9 cellular contexts compared by ENCODE assay signal in genomic region chr5:148281336-148281735, GRCh38. TPM values are rescaled to one million over a fixed set of nuclear protein-coding genes. Genes with fewer than 3 reads are reported as not detected.
A peak's percentile ranks its signal among the peaks of the same experiment; 100 is the strongest.
DNase-seq lines count a peak whose midpoint lies in the region; ATAC-seq and TF ChIP-seq lines count a peak whose summit lies in the region.
"Not testable (repeated sequence)": the region's sequence is repeated elsewhere in the genome, so short reads cannot be mapped to it uniquely, and the experiment has no call there.
"Had no signal": no experiment of that assay in that cellular context is flagged by ENCODE, and none has a peak within 500 bp of the region (broad histone marks: within the 10 kb centered on the region; RNA-seq: fewer than 3 reads in every experiment).

No MANE protein-coding gene starts in this region.

- H2BK12ac ChIP-seq in H9 (ENCODE audit: insufficient read length, low read depth, low read length), result not testable (repeated sequence)

- not testable (repeated sequence) for H2BK20ac ChIP-seq in H9 (ENCODE audit: low read depth, low read length, poor library complexity, severe bottlenecking)

- H3K23me2 ChIP-seq in H9 (ENCODE audit: insufficient read length, low read depth, low read length, poor library complexity, severe bottlenecking), result not testable (repeated sequence)

- H3K4me3 ChIP-seq in OCI-LY3 (ENCODE audit: low read length), result peak overlapping the region; percentile 59
- not testable (repeated sequence) for H3K4me3 ChIP-seq in endodermal cell (ENCODE audit: low read length); stomach

- DNase-seq in H9, endodermal cell: not testable (repeated sequence)
- peak; percentile 4 for DNase-seq in HT-29 (ENCODE audit: low spot score)
- peak; percentile 39 for DNase-seq in stomach

- peak; percentile 68 for ATAC-seq in GM18502 (IDR thresholded peaks at IDR 0.05; ENCODE audit: poor library complexity, unreplicated experiment)

- H4K20me1 ChIP-seq in H9 (ENCODE audit: control insufficient read depth, insufficient read depth, insufficient read length); OCI-LY3 (ENCODE audit: insufficient read depth, low read length): not testable (repeated sequence)

- not testable (repeated sequence) for H3K9me3 ChIP-seq in H9 (ENCODE audit: control insufficient read depth, low read depth, low read length); OCI-LY3 (ENCODE audit: insufficient read depth, low read length); endodermal cell (ENCODE audit: control insufficient read depth, low read length)
- peaks cover 0 to 49% (median 31%) of the 10 kb centered on the region in 4 donors for H3K9me3 ChIP-seq in stomach

- H3K4me2 ChIP-seq in H9 (ENCODE audit: insufficient read depth, insufficient read length, low read length), result not testable (repeated sequence)
- H3K4me2 ChIP-seq in OCI-LY3 (ENCODE audit: low read length), result peak overlapping the region; percentile 66

- H2BK5ac ChIP-seq in H9 (ENCODE audit: insufficient read length, low read length), result not testable (repeated sequence)

- H2BK120ac ChIP-seq in H9 (ENCODE audit: low read depth, low read length, poor library complexity, severe bottlenecking), result not testable (repeated sequence)

- H2AFZ ChIP-seq in H9 (ENCODE audit: low read length), result not testable (repeated sequence)
- H2AFZ ChIP-seq in OCI-LY3 (ENCODE audit: low read depth, low read length), result peak overlapping the region; percentile 76; the same call in 1 of the 2 replicates

- not testable (repeated sequence) for H2BK15ac ChIP-seq in H9 (ENCODE audit: low read depth, low read length)

- not testable (repeated sequence) for H4K8ac ChIP-seq in H9 (replicated peaks; ENCODE audit: insufficient read length, low read depth, low read length)

- not testable (repeated sequence) for H3T11ph ChIP-seq in H9 (ENCODE audit: low read length)

- not testable (repeated sequence) for H3K9me3 Mint-ChIP-seq in H9, endodermal cell

- not testable (repeated sequence) for H3K4me1 ChIP-seq in H9 (ENCODE audit: insufficient read depth, low read length); endodermal cell (ENCODE audit: control insufficient read depth, insufficient read depth, low read length); stomach
- H3K4me1 ChIP-seq in OCI-LY3 (ENCODE audit: low read length), result peaks cover 16% of the 10 kb centered on the region

- peaks cover 11 to 16% of the 10 kb centered on the region in 2 experiments for H3K4me1 Mint-ChIP-seq in H9
- peaks cover 13% of the 10 kb centered on the region for H3K4me1 Mint-ChIP-seq in endodermal cell

- not testable (repeated sequence) for TF ChIP-seq CTCF in H9 (conservative IDR thresholded peaks at IDR 0.05); OCI-LY3 (IDR thresholded peaks at IDR 0.05; ENCODE audit: low read depth, low read length); endodermal cell (conservative IDR thresholded peaks at IDR 0.05); stomach (IDR thresholded peaks at IDR 0.05)

- not testable (repeated sequence) for H3K79me1 ChIP-seq in H9 (ENCODE audit: insufficient read depth, low read depth, low read length, poor library complexity, severe bottlenecking)

- not testable (repeated sequence) for H3K27me3 ChIP-seq in H9 (ENCODE audit: insufficient read depth, low read length); OCI-LY3 (ENCODE audit: low read depth, low read length); endodermal cell (ENCODE audit: control insufficient read depth, insufficient read depth, low read length, poor library complexity, severe bottlenecking); stomach

- H3K18ac ChIP-seq in H9 (ENCODE audit: insufficient read length, low read depth, low read length), result not testable (repeated sequence)

- peaks cover 2 to 17% (median 3%) of the 10 kb centered on the region in 3 experiments; a peak in 6 of 7 replicates for H3K36me3 Mint-ChIP-seq in H9 (ENCODE audit: insufficient read depth in 1 of 3, low read depth in 3 of 3)
- H3K36me3 Mint-ChIP-seq in endodermal cell (ENCODE audit: low read depth), result not testable (repeated sequence)

- not testable (repeated sequence) for TF ChIP-seq EP300 in stomach (IDR thresholded peaks at IDR 0.05)

- not testable (repeated sequence) for H3K79me2 ChIP-seq in H9 (ENCODE audit: insufficient read depth, low read length); OCI-LY3 (ENCODE audit: low read length)

- not testable (repeated sequence) for H3K56ac ChIP-seq in H9 (ENCODE audit: insufficient read length, low read depth, low read length)

- H3K4me3 Mint-ChIP-seq in H9 (peak overlapping the region in 1 of 2 experiments; percentile 1; a peak in 1 of 5 replicates), endodermal cell (peak overlapping the region; percentile 27)

- H3K9ac ChIP-seq in H9 (ENCODE audit: extremely low read depth, insufficient read length, low read length); endodermal cell (ENCODE audit: extremely low read depth, low read length, poor library complexity, severe bottlenecking): not testable (repeated sequence)
- H3K9ac ChIP-seq in OCI-LY3 (ENCODE audit: low read length), result peak overlapping the region; percentile 34; the same call in 1 of the 2 replicates

- not testable (repeated sequence) for H3K4ac ChIP-seq in H9 (ENCODE audit: low read depth, low read length)

- H3K27ac Mint-ChIP-seq in H9 (peak overlapping the region in 2 of 3 experiments; percentile 65 to 68; a peak in 2 of 7 replicates), endodermal cell (peak overlapping the region; percentile 70)

- not testable (repeated sequence) for H2AK5ac ChIP-seq in H9 (ENCODE audit: insufficient read length, low read length)

- H3K14ac ChIP-seq in H9 (ENCODE audit: insufficient read depth, low read length), result not testable (repeated sequence)

- not testable (repeated sequence) for H3K23ac ChIP-seq in H9 (ENCODE audit: insufficient read length, low read depth, low read length)

- H4K5ac ChIP-seq in H9 (ENCODE audit: insufficient read length, low read depth, low read length), result not testable (repeated sequence)

- not testable (repeated sequence) for TF ChIP-seq POLR2A in stomach (IDR thresholded peaks at IDR 0.05)

- no CpG with 5 or more reads among the region's 4 CpGs for WGBS in H9 (ENCODE audit: extremely low coverage, insufficient read length, low lambda C conversion rate)
- 92 to 93% methylated on average over 3 to 4 of the region's 4 CpGs for WGBS in endodermal cell (ENCODE audit: insufficient coverage in 1 of 2, insufficient read length in 1 of 2), 2 experiments
- WGBS in stomach, 5 donors, result 40 to 70% (median 58%) methylated on average over 4 of the region's 4 CpGs

- intact Hi-C loops in stomach (cut with DNase I; ENCODE audit: low total_unique reads), result not testable (repeated sequence)

- peaks cover 14% of the 10 kb centered on the region for H3K27me3 Mint-ChIP-seq in H9 (ENCODE audit: low read depth)
- H3K27me3 Mint-ChIP-seq in endodermal cell (ENCODE audit: insufficient read depth), result peaks cover 12% of the 10 kb centered on the region

- not testable (repeated sequence) for H4K91ac ChIP-seq in H9 (ENCODE audit: insufficient read length, low read depth, low read length)

- H3K27ac ChIP-seq in H9 (ENCODE audit: insufficient read length, low read depth, low read length); endodermal cell (ENCODE audit: low read depth, low read length): not testable (repeated sequence)
- H3K27ac ChIP-seq in OCI-LY3 (ENCODE audit: low read length), result peak overlapping the region; percentile 34
- H3K27ac ChIP-seq in stomach, result peak overlapping the region in 2 of 5 donors; percentile 43 to 59

- not testable (repeated sequence) for H3K36me3 ChIP-seq in OCI-LY3 (replicated peaks; ENCODE audit: low read depth, low read length); endodermal cell (ENCODE audit: control insufficient read depth, insufficient read depth, low read length); stomach

RNA-seq across cellular contexts. Expression of gene SPINK13, which starts 12.7 kb away (rescaled TPM):
- total RNA-seq in H9 (2021), result not detected in 2 replicates
- not detected in 2 replicates for total RNA-seq in HT-29 (2014; rRNA removed; shearing (Covaris generic))
- total RNA-seq in endodermal cell, result not detected
- not detected for polyA plus RNA-seq in endodermal cell (2013, experiment 1 of 2)
- not detected for polyA plus RNA-seq in endodermal cell (2013, experiment 2 of 2)
- 1 to 10 TPM in 1 of 5 donors, not detected in 4; 1.5 TPM for total RNA-seq in stomach
- polyA plus RNA-seq in stomach, result 1 to 10 TPM in 2 of 3 donors, not detected in 1; 1.4 to 9.3 TPM
- total RNA-seq: CD4-positive, CD25-positive, alpha-beta regulatory T cell; CD8-positive, alpha-beta memory T cell; Daoy had no signal
- polyA plus RNA-seq: CD4-positive, CD25-positive, alpha-beta regulatory T cell; CD8-positive, alpha-beta memory T cell had no signal

RNA-seq across cellular contexts. Expression of gene SPINK7, which starts 30.9 kb away (rescaled TPM):
- not detected in 2 replicates for total RNA-seq in H9 (2021)
- total RNA-seq in HT-29 (2014; rRNA removed; shearing (Covaris generic)), result not detected in 2 replicates
- not detected for total RNA-seq in endodermal cell
- not detected for polyA plus RNA-seq in endodermal cell (2013, experiment 1 of 2)
- not detected for polyA plus RNA-seq in endodermal cell (2013, experiment 2 of 2)
- total RNA-seq in stomach, result not detected
- polyA plus RNA-seq in stomach, result 10 to 100 TPM in 1 of 3 donors, 1 to 10 TPM in 1, not detected in 1; 4.9 to 55.8 TPM
- total RNA-seq: CD4-positive, CD25-positive, alpha-beta regulatory T cell; CD8-positive, alpha-beta memory T cell; Daoy had no signal
- polyA plus RNA-seq: CD4-positive, CD25-positive, alpha-beta regulatory T cell; CD8-positive, alpha-beta memory T cell had no signal

RNA-seq across cellular contexts. Expression of gene MARCOL, which starts 43.0 kb away (rescaled TPM):
- total RNA-seq in H9 (2021), result not detected in 2 replicates
- not detected in 2 replicates for total RNA-seq in HT-29 (2014; rRNA removed; shearing (Covaris generic))
- not detected for total RNA-seq in endodermal cell
- not detected for polyA plus RNA-seq in endodermal cell (2013, experiment 1 of 2)
- not detected for polyA plus RNA-seq in endodermal cell (2013, experiment 2 of 2)
- total RNA-seq in stomach, result not detected
- not detected for polyA plus RNA-seq in stomach
- total RNA-seq: CD4-positive, CD25-positive, alpha-beta regulatory T cell; CD8-positive, alpha-beta memory T cell; Daoy had no signal
- polyA plus RNA-seq: CD4-positive, CD25-positive, alpha-beta regulatory T cell; CD8-positive, alpha-beta memory T cell had no signal

RNA-seq across cellular contexts. Expression of gene SPINK9, which starts 54.0 kb away (rescaled TPM):
- total RNA-seq in H9 (2021) (not detected in 2 replicates), endodermal cell (not detected), stomach (not detected)
- not detected in 2 replicates for total RNA-seq in HT-29 (2014; rRNA removed; shearing (Covaris generic))
- not detected for polyA plus RNA-seq in endodermal cell (2013, experiment 1 of 2)
- polyA plus RNA-seq in endodermal cell (2013, experiment 2 of 2), result not detected
- not detected for polyA plus RNA-seq in stomach
- total RNA-seq: CD4-positive, CD25-positive, alpha-beta regulatory T cell; CD8-positive, alpha-beta memory T cell; Daoy had no signal
- polyA plus RNA-seq: CD4-positive, CD25-positive, alpha-beta regulatory T cell; CD8-positive, alpha-beta memory T cell had no signal
